Comparison of ENCODE assay signal across 23 cellular contexts in genomic region chr21:33980276-33980916, GRCh38.
DNase-seq lines count a peak whose midpoint lies in the region; ATAC-seq, FAIRE-seq and TF ChIP-seq lines count a peak whose summit lies in the region.
"Had no signal": no experiment of that assay in that cellular context is flagged by ENCODE, and none has a peak within 500 bp of the region (broad histone marks: within the 10 kb centered on the region; RNA-seq: fewer than 3 reads in every experiment).

No MANE protein-coding gene starts in this region.

- DNase-seq in activated T-cell treated with anti-CD3 and anti-CD28 coated beads, Interleukin-2, amount 50 U/mL, for 72 hours = peak; percentile 35 to 45
- no peak for DNase-seq in activated T-cell treated with anti-CD3 and anti-CD28 coated beads, Interleukin-2, amount 50 U/mL, for 4 hours
- DNase-seq in NOMO-1 treated with dmso at 0.1 percent for 144 hours (lab: John Stamatoyannopoulos, UW; ENCODE audit: unreplicated experiment) (peak; percentile 34), choroid plexus epithelial cell (ENCODE audit: low read depth) (peak; percentile 8), small intestine (peak; percentile 38), SHP77 treated with DMSO at 0.1 percent for 48 hours (lab: John Stamatoyannopoulos, UW) (no peak), A172 (ENCODE audit: low spot score) (no peak)
- DNase-seq: amygdala; CD8-positive, alpha-beta memory T cell; cerebellar nuclear complex; EL; HFFc6; hypothalamus; kidney glomerular epithelial cell; NCI-H2029; NCI-H524; sigmoid colon; stimulated activated CD4-positive, alpha-beta T cell treated with anti-CD3 and anti-CD28 coated beads, Interleukin-1b, Interleukin-23, amount 100 ng/mL, for 48 hours had no signal

- no peaks in the 10 kb centered on the region for H3K4me1 ChIP-seq in small intestine (ENCODE audit: control insufficient read depth in 2 of 2, insufficient read depth in 1 of 2, low read depth in 1 of 2, low read length in 1 of 2)

- H3K4me3 ChIP-seq in choroid plexus epithelial cell (ENCODE audit: low read depth, low read length) (no peak overlapping the region), small intestine (ENCODE audit: low read depth in 1 of 2, low read length in 2 of 2) (no peak overlapping the region)
- H3K4me3 ChIP-seq: sigmoid colon, SK-N-MC had no signal

- no peaks in the 10 kb centered on the region for H3K9me3 ChIP-seq in small intestine (ENCODE audit: control insufficient read depth, low read depth)
- H3K9me3 ChIP-seq: sigmoid colon had no signal

- WGBS in small intestine, 3 donors = 75 to 79% (median 75%) methylated on average over 6 of the region's 6 CpGs

- H3K9me3 Mint-ChIP-seq in activated T-cell treated with anti-CD3 and anti-CD28 coated beads, Interleukin-2, amount 50 U/mL, for 72 hours = peaks cover 0 to 5% of the 10 kb centered on the region in 2 donors
- no peaks in the 10 kb centered on the region for H3K9me3 Mint-ChIP-seq in activated T-cell treated with anti-CD3 and anti-CD28 coated beads, Interleukin-2, amount 50 U/mL, for 4 hours
- H3K9me3 Mint-ChIP-seq: activated T-helper 2 cell treated with anti-CD3 and anti-CD28 coated beads, Interferon-gamma antibody, Interleukin-2, Interleukin-4, amounts not matched to agents 10 μg/mL and 5 μg/mL and 100 μg/mL, durations not matched to agents 14 hours and 24 hours and 36 hours; CD8-positive, alpha-beta memory T cell; HFFc6 had no signal

- no peak overlapping the region for H3K4me3 Mint-ChIP-seq in activated T-cell treated with anti-CD3 and anti-CD28 coated beads, Interleukin-2, amount 50 U/mL, for 72 hours
- H3K4me3 Mint-ChIP-seq in activated T-cell treated with anti-CD3 and anti-CD28 coated beads, Interleukin-2, amount 50 U/mL, for 4 hours = no peak overlapping the region
- H3K4me3 Mint-ChIP-seq: CD8-positive, alpha-beta memory T cell; HFFc6 had no signal

- H3K27ac Mint-ChIP-seq in activated T-cell treated with anti-CD3 and anti-CD28 coated beads, Interleukin-2, amount 50 U/mL, for 72 hours = no peak overlapping the region
- H3K27ac Mint-ChIP-seq: activated T-helper 2 cell treated with anti-CD3 and anti-CD28 coated beads, Interferon-gamma antibody, Interleukin-2, Interleukin-4, amounts not matched to agents 10 μg/mL and 5 μg/mL and 100 μg/mL, durations not matched to agents 14 hours and 24 hours and 36 hours; HFFc6 had no signal

- H3K27ac ChIP-seq in small intestine (ENCODE audit: low read depth in 1 of 2, low read length in 1 of 2) = no peak overlapping the region
- H3K27ac ChIP-seq: sigmoid colon, SK-N-MC had no signal

- TF ChIP-seq CTCF in choroid plexus epithelial cell (conservative IDR thresholded peaks at IDR 0.05; ENCODE audit: low read depth, low read length) = no peak

- no peaks in the 10 kb centered on the region for H3K36me3 ChIP-seq in small intestine (ENCODE audit: control insufficient read depth in 2 of 2, insufficient read depth in 2 of 2, low read length in 2 of 2)
- H3K36me3 ChIP-seq: sigmoid colon had no signal

- no peak for ATAC-seq in activated T-cell treated with anti-CD3 and anti-CD28 coated beads, Interleukin-2, amount 50 U/mL, for 72 hours (replicated peaks in 1 of 2)
- no peak for ATAC-seq in activated T-cell treated with anti-CD3 and anti-CD28 coated beads, Interleukin-2, amount 50 U/mL, for 4 hours
- no peak for ATAC-seq in HG02623 (IDR thresholded peaks at IDR 0.05; ENCODE audit: unreplicated experiment)

- peaks cover 0 to 5% of the 10 kb centered on the region in 2 donors for H3K36me3 Mint-ChIP-seq in activated T-cell treated with anti-CD3 and anti-CD28 coated beads, Interleukin-2, amount 50 U/mL, for 72 hours (ENCODE audit: insufficient read depth in 2 of 2)
- H3K36me3 Mint-ChIP-seq in activated T-cell treated with anti-CD3 and anti-CD28 coated beads, Interleukin-2, amount 50 U/mL, for 4 hours (ENCODE audit: insufficient read depth) = no peaks in the 10 kb centered on the region

- H3K4me1 Mint-ChIP-seq in activated T-cell treated with anti-CD3 and anti-CD28 coated beads, Interleukin-2, amount 50 U/mL, for 72 hours (ENCODE audit: low read depth) = peaks cover 97% of the 10 kb centered on the region
- H3K4me1 Mint-ChIP-seq in activated T-cell treated with anti-CD3 and anti-CD28 coated beads, Interleukin-2, amount 50 U/mL, for 4 hours (ENCODE audit: low read depth) = peaks cover 53% of the 10 kb centered on the region

- no peak for FAIRE-seq in small intestine (lab: Jason Lieb, UNC)
- FAIRE-seq: endometrium, TTC549 had no signal

- H3K27me3 Mint-ChIP-seq in activated T-cell treated with anti-CD3 and anti-CD28 coated beads, Interleukin-2, amount 50 U/mL, for 72 hours (ENCODE audit: low read depth) = no peaks in the 10 kb centered on the region
- no peaks in the 10 kb centered on the region for H3K27me3 Mint-ChIP-seq in activated T-cell treated with anti-CD3 and anti-CD28 coated beads, Interleukin-2, amount 50 U/mL, for 4 hours (ENCODE audit: low read depth)

- H3K27me3 ChIP-seq in small intestine (ENCODE audit: control insufficient read depth in 2 of 2, insufficient read depth in 2 of 2, low read length in 2 of 2) = no peaks in the 10 kb centered on the region
- H3K27me3 ChIP-seq: sigmoid colon had no signal

Comparison
In these comparisons a context has a peak if more than half of its experiments do, and no peak if none do; other contexts are left out.
1. DNase-seq: peak in activated T-cell treated with anti-CD3 and anti-CD28 coated beads, Interleukin-2, amount 50 U/mL, for 72 hours (2 of 2), NOMO-1 treated with dmso at 0.1 percent for 144 hours (single experiment), choroid plexus epithelial cell (single experiment) and small intestine (single experiment); none in activated T-cell treated with anti-CD3 and anti-CD28 coated beads, Interleukin-2, amount 50 U/mL, for 4 hours (single experiment), SHP77 treated with DMSO at 0.1 percent for 48 hours (single experiment) and A172 (single experiment).